31 cellular contexts compared by ENCODE assay signal in the genomic region with DNA sequence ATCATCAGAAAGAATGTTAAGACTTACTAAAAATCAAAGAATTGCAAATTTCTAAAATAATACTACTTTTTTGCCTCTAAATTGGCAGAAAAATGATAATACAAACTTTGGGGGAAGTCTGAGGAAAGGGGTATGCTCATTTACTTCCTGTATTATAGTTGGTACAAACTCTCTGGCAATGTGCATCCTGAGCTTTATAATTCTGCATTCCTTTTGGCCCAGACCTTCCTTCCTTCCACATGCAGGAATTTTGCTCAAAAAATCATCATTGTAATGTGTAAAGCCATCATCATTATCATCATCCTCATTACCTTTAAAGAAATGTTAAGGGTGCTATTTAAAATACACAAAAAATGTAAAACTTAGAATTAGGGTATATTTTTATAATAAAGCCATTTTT.
"Had no signal": no experiment of that assay in that cellular context is flagged by ENCODE, and none has a peak within 500 bp of the region (broad histone marks: within the 10 kb centered on the region; RNA-seq: fewer than 3 reads in every experiment).

No MANE protein-coding gene starts in this region.

- ATAC-seq: activated T-cell treated with anti-CD3 and anti-CD28 coated beads, Interleukin-2, amount 50 U/mL, for 4 hours; activated T-helper 17 cell treated with anti-CD3 and anti-CD28 coated beads, Interleukin-2, amount 50 U/mL, for 72 hours; body of pancreas; foreskin keratinocyte; WTC11 had no signal

- H3K9me3 ChIP-seq: body of pancreas, esophagus muscularis mucosa, gastrocnemius medialis had no signal

- DNase-seq: activated CD4-positive, alpha-beta memory T cell treated with anti-CD3 and anti-CD28 coated beads, Interleukin-2, amount 10 ng/mL, durations not matched to agents 7 days and 5 days; activated CD4-positive, alpha-beta T cell treated with anti-CD3 and anti-CD28 coated beads for 1 hour; activated CD4-positive, alpha-beta T cell treated with anti-CD3 and anti-CD28 coated beads for 4 hours; activated CD4-positive, alpha-beta T cell treated with anti-CD3 and anti-CD28 coated beads, Interleukin-2, amount 10 ng/mL, durations not matched to agents 7 days and 5 days; activated CD4-positive, alpha-beta T cell treated with anti-CD3 and anti-CD28 coated beads, Interleukin-2, amount 50 U/mL, for 4 hours; activated effector memory CD4-positive, alpha-beta T cell treated with Interleukin-2 at 50 U/mL for 16 hours; activated gamma-delta T cell treated with Interleukin-2 at 50 U/mL for 16 hours; activated naive CD4-positive, alpha-beta T cell treated with anti-CD3 and anti-CD28 coated beads, Interleukin-2, amount 50 U/mL, for 16 hours; activated naive CD4-positive, alpha-beta T cell treated with Interleukin-2 at 50 U/mL for 16 hours; activated T-cell treated with anti-CD3 and anti-CD28 coated beads, Interleukin-2, amount 50 U/mL, for 4 hours; adrenal gland; amygdala; aorta; body of pancreas; caudate nucleus; cortex of kidney; dorsolateral prefrontal cortex; effector memory CD4-positive, alpha-beta T cell; endodermal cell; erythroblast; foreskin keratinocyte; gastrocnemius medialis; head of caudate nucleus; T-helper 2 cell had no signal

- H3K4me1 ChIP-seq: adrenal gland, body of pancreas, esophagus muscularis mucosa, foreskin keratinocyte had no signal

- H3K27ac Mint-ChIP-seq: activated CD4-positive, alpha-beta memory T cell treated with anti-CD3 and anti-CD28 coated beads, Interleukin-2, amount 10 ng/mL, durations not matched to agents 7 days and 5 days; activated CD4-positive, alpha-beta T cell treated with anti-CD3 and anti-CD28 coated beads, Interleukin-2, amount 10 ng/mL, durations not matched to agents 7 days and 5 days; activated naive CD8-positive, alpha-beta T cell; activated T-helper 17 cell treated with anti-CD3 and anti-CD28 coated beads, Interleukin-2, amount 50 U/mL, for 72 hours; endodermal cell; WTC11 had no signal

- H3K9me3 Mint-ChIP-seq: activated CD4-positive, alpha-beta memory T cell treated with anti-CD3 and anti-CD28 coated beads, Interleukin-2, amount 10 ng/mL, durations not matched to agents 7 days and 5 days; activated CD4-positive, alpha-beta T cell treated with anti-CD3 and anti-CD28 coated beads, Interleukin-2, amount 10 ng/mL, durations not matched to agents 7 days and 5 days; activated T-helper 17 cell treated with anti-CD3 and anti-CD28 coated beads, Interleukin-2, amount 50 U/mL, for 72 hours; endodermal cell had no signal

- H3K27me3 Mint-ChIP-seq: activated CD4-positive, alpha-beta memory T cell treated with anti-CD3 and anti-CD28 coated beads, Interleukin-2, amount 10 ng/mL, durations not matched to agents 7 days and 5 days; activated CD4-positive, alpha-beta T cell treated with anti-CD3 and anti-CD28 coated beads, Interleukin-2, amount 10 ng/mL, durations not matched to agents 7 days and 5 days; activated naive CD8-positive, alpha-beta T cell; activated T-helper 17 cell treated with anti-CD3 and anti-CD28 coated beads, Interleukin-2, amount 50 U/mL, for 72 hours had no signal

- H3K4me1 Mint-ChIP-seq: activated CD4-positive, alpha-beta memory T cell treated with anti-CD3 and anti-CD28 coated beads, Interleukin-2, amount 10 ng/mL, durations not matched to agents 7 days and 5 days; activated CD4-positive, alpha-beta T cell treated with anti-CD3 and anti-CD28 coated beads, Interleukin-2, amount 10 ng/mL, durations not matched to agents 7 days and 5 days; activated T-helper 17 cell treated with anti-CD3 and anti-CD28 coated beads, Interleukin-2, amount 50 U/mL, for 72 hours had no signal

- H3K4me3 ChIP-seq: adrenal gland, body of pancreas, dorsolateral prefrontal cortex, esophagus muscularis mucosa, gastrocnemius medialis had no signal

- FAIRE-seq: colon, TTC549 had no signal

- H3K4me3 Mint-ChIP-seq: activated CD4-positive, alpha-beta memory T cell treated with anti-CD3 and anti-CD28 coated beads, Interleukin-2, amount 10 ng/mL, durations not matched to agents 7 days and 5 days; activated CD4-positive, alpha-beta T cell treated with anti-CD3 and anti-CD28 coated beads, Interleukin-2, amount 10 ng/mL, durations not matched to agents 7 days and 5 days; activated naive CD8-positive, alpha-beta T cell; activated T-cell treated with anti-CD3 and anti-CD28 coated beads, Interleukin-2, amount 50 U/mL, for 4 hours; activated T-helper 17 cell treated with anti-CD3 and anti-CD28 coated beads, Interleukin-2, amount 50 U/mL, for 72 hours; endodermal cell; WTC11 had no signal

- H3K36me3 ChIP-seq: adrenal gland, esophagus muscularis mucosa, gastrocnemius medialis had no signal

- H3K27ac ChIP-seq: adrenal gland, body of pancreas, esophagus muscularis mucosa, foreskin keratinocyte, VCaP had no signal

- H3K27me3 ChIP-seq: adrenal gland, body of pancreas, dorsolateral prefrontal cortex, esophagus muscularis mucosa, foreskin keratinocyte, gastrocnemius medialis had no signal
